ENCODE assay signal across 14 cellular contexts in the genomic region with DNA sequence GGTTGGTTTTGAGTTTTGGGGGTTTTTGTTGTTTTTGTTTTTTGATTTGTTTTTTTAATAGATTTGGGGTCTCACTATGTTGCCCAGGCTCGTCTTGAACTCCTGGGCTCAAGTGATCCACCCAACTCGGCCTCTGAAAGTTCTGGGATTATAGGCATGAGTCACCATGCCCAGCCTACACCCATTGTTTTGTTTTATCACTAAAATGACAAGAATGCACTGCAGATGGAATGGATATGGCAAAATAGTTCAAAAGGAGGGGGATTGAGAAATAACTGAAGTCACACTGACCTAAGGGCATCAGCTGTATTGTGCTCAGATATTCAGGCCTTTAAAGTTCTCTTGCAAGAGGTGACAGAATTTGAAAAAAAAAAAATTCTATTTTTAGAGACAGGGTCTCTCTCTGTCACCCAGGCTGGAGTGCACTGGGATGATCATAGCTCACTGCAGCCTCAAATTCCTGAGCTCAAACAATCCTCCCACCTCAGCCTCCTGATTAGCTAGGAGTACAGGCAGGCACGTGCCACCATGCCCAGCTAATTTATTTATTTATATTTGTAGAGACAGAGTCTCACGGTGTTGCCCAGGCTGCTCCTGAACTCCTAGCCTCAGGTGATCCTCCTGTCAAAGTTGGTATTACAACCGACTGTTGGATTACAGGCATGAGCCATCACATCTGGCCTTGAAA. TPM values are rescaled to one million over a fixed set of nuclear protein-coding genes. Genes with fewer than 3 reads are reported as not detected.
DNase-seq lines count a peak whose midpoint lies in the region; ATAC-seq and TF ChIP-seq lines count a peak whose summit lies in the region.
"Had no signal": no experiment of that assay in that cellular context is flagged by ENCODE, and none has a peak within 500 bp of the region (broad histone marks: within the 10 kb centered on the region; RNA-seq: fewer than 3 reads in every experiment).

No MANE protein-coding gene starts in this region.

- no peak overlapping the region for H3K4me3 ChIP-seq in astrocyte of the spinal cord (ENCODE audit: low read depth, low read length)
- no peak overlapping the region for H3K4me3 ChIP-seq in gastrocnemius medialis
- H3K4me3 ChIP-seq: upper lobe of left lung had no signal

- no peak for TF ChIP-seq CTCF in astrocyte of the spinal cord (IDR thresholded peaks at IDR 0.05; ENCODE audit: low read depth, low read length)
- TF ChIP-seq CTCF in gastrocnemius medialis (IDR thresholded peaks at IDR 0.05 in 4 of 5, conservative IDR thresholded peaks at IDR 0.05 in 1 of 5) = no peak

- H3K4me1 ChIP-seq in gastrocnemius medialis = no peaks in the 10 kb centered on the region

- TF ChIP-seq POLR2A in gastrocnemius medialis (IDR thresholded peaks at IDR 0.05) = no peak

- intact Hi-C loops in gastrocnemius medialis (cut with DNase I; ENCODE audit: low total_unique reads) = loop anchor here (10.0 kb wide), 1 partner anchor 248 kb away; a partner anchor contains a TSS

- H3K27ac ChIP-seq in gastrocnemius medialis = no peak overlapping the region

- H3K27me3 ChIP-seq in gastrocnemius medialis = no peaks in the 10 kb centered on the region
- H3K27me3 ChIP-seq: upper lobe of left lung had no signal

- peak; percentile 58 for DNase-seq in Caki2 (ENCODE audit: low read depth)
- peak; percentile 97 for DNase-seq in M059J (ENCODE audit: low read depth)
- peak; percentile 68 for DNase-seq in astrocyte of the spinal cord (ENCODE audit: low read depth, low spot score)
- peak; percentile 75 to 76 for DNase-seq in lung microvascular endothelial cell (ENCODE audit: low read depth in 2 of 2)
- DNase-seq in OCI-M2 (lab: John Stamatoyannopoulos, UW; ENCODE audit: unreplicated experiment) = no peak
- DNase-seq in KG1 (lab: John Stamatoyannopoulos, UW) = no peak
- DNase-seq in gastrocnemius medialis = no peak
- DNase-seq in NCI-H1417 (lab: John Stamatoyannopoulos, UW) = no peak
- DNase-seq: activated CD4-positive, alpha-beta T cell treated with anti-CD3 and anti-CD28 coated beads for 48 hours; activated naive CD8-positive, alpha-beta T cell treated with anti-CD3 and anti-CD28 coated beads for 36 hours; endodermal cell; NCI-H1417 treated with DMSO at 0.1 percent for 48 hours; upper lobe of left lung had no signal

- in situ Hi-C loops in Caki2 (cut with HindIII; ENCODE audit: low pct_unique_long_range_greater_than_20kb, low sequenced_read_pairs) = no loop called here
- in situ Hi-C loops in astrocyte of the spinal cord (cut with HindIII; ENCODE audit: low sequenced_read_pairs) = no loop called here
- in situ Hi-C loops in gastrocnemius medialis (cut with MboI; ENCODE audit: low sequenced_read_pairs in 4 of 4) = no loop called here

- no peak for ATAC-seq in gastrocnemius medialis
- ATAC-seq: Right ventricle myocardium inferior had no signal

- H3K9me3 ChIP-seq in gastrocnemius medialis = no peaks in the 10 kb centered on the region
- H3K9me3 ChIP-seq: upper lobe of left lung had no signal

- H3K36me3 ChIP-seq in gastrocnemius medialis = no peaks in the 10 kb centered on the region
- H3K36me3 ChIP-seq: upper lobe of left lung had no signal

RNA-seq across cellular contexts. Expression of a gene that starts 4.4 kb away (rescaled TPM):
- total RNA-seq in Caki2 (2014; rRNA removed; shearing (Covaris generic); ENCODE audit: low replicate concordance) = 2.0 and 2.4 TPM in 2 replicates
- total RNA-seq in M059J (2014; rRNA removed; shearing (Covaris generic)) = 16.4 and 20.8 TPM in 2 replicates
- total RNA-seq in lung microvascular endothelial cell = 5.4 and 7.3 TPM in 2 replicates
- 10 to 100 TPM in 1 of 4 donors, 1 to 10 TPM in 3; 1.9 to 10.6 (median 4.5) TPM for total RNA-seq in gastrocnemius medialis

Comparison
In these comparisons a context has a peak if more than half of its experiments do, and no peak if none do; other contexts are left out.
1. DNase-seq: peak in Caki2 (single experiment), M059J (single experiment), astrocyte of the spinal cord (single experiment) and lung microvascular endothelial cell (2 of 2); none in OCI-M2 (single experiment), KG1 (single experiment), gastrocnemius medialis (0 of 2) and NCI-H1417 (0 of 3).